34 cellular contexts compared by ENCODE assay signal in genomic region chr17:44881145-44881544, GRCh38. TPM values are rescaled to one million over a fixed set of nuclear protein-coding genes. Genes with fewer than 3 reads are reported as not detected.
"Had no signal": no experiment of that assay in that cellular context is flagged by ENCODE, and none has a peak within 500 bp of the region (broad histone marks: within the 10 kb centered on the region; RNA-seq: fewer than 3 reads in every experiment).

No MANE protein-coding gene starts in this region.

- DNase-seq: natural killer cell; occipital lobe; ovary; posterior cingulate gyrus; psoas muscle; right cardiac atrium; spleen; stimulated activated CD4-positive, alpha-beta T cell treated with anti-CD3 and anti-CD28 coated beads, Interleukin-12 subunit alpha, Interleukin-12 subunit beta, amount 100 ng/mL, for 4 hours; stimulated activated CD4-positive, alpha-beta T cell treated with anti-CD3 and anti-CD28 coated beads, Interleukin-1b, Interleukin-23, amount 100 ng/mL, for 48 hours; stimulated activated CD4-positive, alpha-beta T cell treated with anti-CD3 and anti-CD28 coated beads, Interleukin-4, amount 100 ng/mL, for 1 hour; stimulated activated CD4-positive, alpha-beta T cell treated with anti-CD3 and anti-CD28 coated beads, Interleukin-4, amount 100 ng/mL, for 4 hours; stimulated activated CD8-positive, alpha-beta memory T cell treated with anti-CD3 and anti-CD28 coated beads, Interleukin-4, amount 100 ng/mL, for 48 hours; stimulated activated naive CD4-positive, alpha-beta T cell; stimulated activated naive CD8-positive, alpha-beta T cell treated with anti-CD3 and anti-CD28 coated beads, Interleukin-15, amount 100 ng/mL, for 72 hours; stimulated activated naive CD8-positive, alpha-beta T cell treated with anti-CD3 and anti-CD28 coated beads, Interleukin-15, Interleukin-2, amounts not matched to agents 100 U/mL and 50 U/mL, for 24 hours; substantia nigra; testis; transverse colon; upper lobe of left lung had no signal

- FAIRE-seq: urothelium cell line had no signal

- H3K27ac ChIP-seq: neural progenitor cell, ovary, parathyroid adenoma, psoas muscle, skin epidermis, spleen, suprapubic skin, testis, tibial artery, transverse colon, upper lobe of left lung, vagina had no signal

- H3K27me3 ChIP-seq: neural progenitor cell, ovary, spleen, suprapubic skin, testis, tibial artery, transverse colon, upper lobe of left lung, vagina had no signal

- H2AFZ ChIP-seq: neural progenitor cell, parathyroid adenoma had no signal

- ATAC-seq: natural killer cell; psoas muscle; right cardiac atrium; sciatic nerve; stimulated activated memory B cell treated with anti-CD40 and anti-IgM and Interleukin-4, amounts not matched to agents 10 μg/mL and 1 μg/mL and 100 μg/mL, for 72 hours; stimulated activated naive CD8-positive, alpha-beta T cell treated with anti-CD3 and anti-CD28 coated beads, Interleukin-15, amount 100 ng/mL, for 72 hours; stimulated activated naive CD8-positive, alpha-beta T cell treated with anti-CD3 and anti-CD28 coated beads, Interleukin-15, Interleukin-2, amounts not matched to agents 100 U/mL and 50 U/mL, for 24 hours had no signal

- H3K27ac Mint-ChIP-seq: natural killer cell; nephron; neural progenitor cell; progenitor cell of endocrine pancreas; stimulated activated memory B cell treated with anti-CD40 and anti-IgM and Interleukin-4, amounts not matched to agents 10 μg/mL and 1 μg/mL and 100 μg/mL, for 72 hours; stimulated activated naive CD8-positive, alpha-beta T cell treated with anti-CD3 and anti-CD28 coated beads, Interleukin-15, amount 100 ng/mL, for 72 hours had no signal

- H3K79me2 ChIP-seq: parathyroid adenoma had no signal

- H3K9me3 Mint-ChIP-seq: natural killer cell; nephron; neural progenitor cell; stimulated activated memory B cell treated with anti-CD40 and anti-IgM and Interleukin-4, amounts not matched to agents 10 μg/mL and 1 μg/mL and 100 μg/mL, for 72 hours; stimulated activated naive CD8-positive, alpha-beta T cell treated with anti-CD3 and anti-CD28 coated beads, Interleukin-15, amount 100 ng/mL, for 72 hours had no signal

- H3K4me3 Mint-ChIP-seq: natural killer cell; nephron; neural progenitor cell; stimulated activated memory B cell treated with anti-CD40 and anti-IgM and Interleukin-4, amounts not matched to agents 10 μg/mL and 1 μg/mL and 100 μg/mL, for 72 hours; stimulated activated naive CD8-positive, alpha-beta T cell treated with anti-CD3 and anti-CD28 coated beads, Interleukin-15, amount 100 ng/mL, for 72 hours had no signal

- H3K27me3 Mint-ChIP-seq: progenitor cell of endocrine pancreas; stimulated activated memory B cell treated with anti-CD40 and anti-IgM and Interleukin-4, amounts not matched to agents 10 μg/mL and 1 μg/mL and 100 μg/mL, for 72 hours; stimulated activated naive CD8-positive, alpha-beta T cell treated with anti-CD3 and anti-CD28 coated beads, Interleukin-15, amount 100 ng/mL, for 72 hours had no signal

- H3K36me3 ChIP-seq: ovary had no signal

- H3K4me3 ChIP-seq: neural progenitor cell, ovary, psoas muscle, skin epidermis, smooth muscle cell, spleen, suprapubic skin, testis, tibial artery, transverse colon, upper lobe of left lung, vagina had no signal

- H3K9ac ChIP-seq: neural progenitor cell, parathyroid adenoma had no signal

- H3K4me1 ChIP-seq: neural progenitor cell, parathyroid adenoma, psoas muscle, spleen, suprapubic skin, testis, tibial artery, transverse colon, upper lobe of left lung, vagina had no signal

- H3K9me3 ChIP-seq: ovary, psoas muscle, spleen, suprapubic skin, testis, tibial artery, transverse colon, upper lobe of left lung, vagina had no signal

- H3K4me2 ChIP-seq: neural progenitor cell, smooth muscle cell had no signal

- H3K4me1 Mint-ChIP-seq: nephron; neural progenitor cell; stimulated activated memory B cell treated with anti-CD40 and anti-IgM and Interleukin-4, amounts not matched to agents 10 μg/mL and 1 μg/mL and 100 μg/mL, for 72 hours; stimulated activated naive CD8-positive, alpha-beta T cell treated with anti-CD3 and anti-CD28 coated beads, Interleukin-15, amount 100 ng/mL, for 72 hours had no signal

RNA-seq across cellular contexts. Expression of gene HIGD1B, which starts 33.5 kb away (rescaled TPM):
- total RNA-seq: natural killer cell, osteoblast, progenitor cell of endocrine pancreas, renal cortical epithelial cell, smooth muscle cell, spleen, suprapubic skin, vagina had no signal
- polyA plus RNA-seq: neural cell had no signal

RNA-seq across cellular contexts. Expression of gene GFAP, which starts 34.2 kb away (rescaled TPM):
- total RNA-seq: natural killer cell, progenitor cell of endocrine pancreas, upper lobe of left lung, vagina had no signal
- polyA plus RNA-seq: neural cell had no signal
